In genomic region chr6:25476126-25476525, GRCh38 we compare ENCODE assay signal across 16 cellular contexts.
DNase-seq lines count a peak whose midpoint lies in the region; ATAC-seq, FAIRE-seq and TF ChIP-seq lines count a peak whose summit lies in the region.
"Had no signal": no experiment of that assay in that cellular context is flagged by ENCODE, and none has a peak within 500 bp of the region (broad histone marks: within the 10 kb centered on the region; RNA-seq: fewer than 3 reads in every experiment).

No MANE protein-coding gene starts in this region.

- H3K4me3 ChIP-seq in AG10803 (ENCODE audit: low read length) (no peak overlapping the region), IMR-90 (ENCODE audit: insufficient read depth, low read depth, low read length) (no peak overlapping the region), astrocyte of the cerebellum (ENCODE audit: low read depth, low read length) (no peak overlapping the region), keratinocyte (ENCODE audit: control insufficient read depth in 2 of 3, extremely low read depth in 1 of 3, insufficient read depth in 2 of 3, low read depth in 1 of 3, low read length in 3 of 3) (no peak overlapping the region)
- H3K4me3 ChIP-seq: gastrocnemius medialis, left lung, mucosa of descending colon had no signal

- H3K4me1 ChIP-seq in IMR-90 (ENCODE audit: control insufficient read depth, insufficient read depth, low read length) (no peaks in the 10 kb centered on the region), keratinocyte (ENCODE audit: control insufficient read depth, extremely low read depth, insufficient read depth, low read length) (peaks cover 13% of the 10 kb centered on the region)
- H3K4me1 ChIP-seq: gastrocnemius medialis, left lung had no signal

- dilution Hi-C loops in IMR-90 (cut with HindIII; ENCODE audit: low sequenced_read_pairs, unreplicated experiment) (no loop called here), keratinocyte (cut with MboI; ENCODE audit: extremely low pct_ligation_motif_present, low sequenced_read_pairs) (no loop called here)

- H4K5ac ChIP-seq in IMR-90 (ENCODE audit: low read depth, low read length) = no peak overlapping the region

- no peak overlapping the region for H2BK5ac ChIP-seq in IMR-90 (ENCODE audit: low read depth, low read length, poor library complexity, severe bottlenecking)

- H3K36me3 ChIP-seq in IMR-90 (ENCODE audit: control insufficient read depth, insufficient read depth, low read length) (no peaks in the 10 kb centered on the region), keratinocyte (ENCODE audit: control insufficient read depth in 2 of 2, extremely low read depth in 1 of 2, insufficient read depth in 2 of 2, low read length in 2 of 2) (no peaks in the 10 kb centered on the region)
- H3K36me3 ChIP-seq: gastrocnemius medialis, left lung had no signal

- H3K9me3 ChIP-seq in IMR-90 (ENCODE audit: control insufficient read depth, insufficient read depth, low read length) (no peaks in the 10 kb centered on the region), keratinocyte (ENCODE audit: control insufficient read depth, low read depth, low read length) (no peaks in the 10 kb centered on the region)
- H3K9me3 ChIP-seq in CD4-positive, alpha-beta T cell (ENCODE audit: control insufficient read depth, low read length) = no peaks in the 10 kb centered on the region
- H3K9me3 ChIP-seq: gastrocnemius medialis, left lung, mucosa of descending colon had no signal

- no peak overlapping the region for H2BK15ac ChIP-seq in IMR-90 (ENCODE audit: low read depth, low read length)

- FAIRE-seq in keratinocyte (lab: Jason Lieb, UNC) = peak; percentile 75

- POLR2A ChIA-PET in IMR-90 (lab: Charles Lee; ENCODE audit: unreplicated experiment) = no interaction called here
- POLR2A ChIA-PET in CD4-positive, alpha-beta T cell (lab: Charles Lee) = no interaction called here

- H3K4ac ChIP-seq in IMR-90 (ENCODE audit: low read depth, low read length) = no peak overlapping the region

- BruUV-seq in IMR-90 (replicated peaks; lab: Mats Ljungman, UMichigan) = no TSS peak

- H2AK9ac ChIP-seq in IMR-90 (replicated peaks; ENCODE audit: low read depth, low read length, poor library complexity) = no peak overlapping the region

- no peak for TF ChIP-seq POLR2A in IMR-90 (IDR thresholded peaks at IDR 0.05; ENCODE audit: low read depth, low read length)

- ATAC-seq in IMR-90 (ENCODE audit: low read depth) = no peak
- ATAC-seq in CD4-positive, alpha-beta T cell (ENCODE audit: poor library complexity) = no peak
- no peak for ATAC-seq in GM19035 (IDR thresholded peaks at IDR 0.05; ENCODE audit: unreplicated experiment)
- ATAC-seq in HG03280 (IDR thresholded peaks at IDR 0.05; ENCODE audit: unreplicated experiment) = no peak
- ATAC-seq: gastrocnemius medialis, left lung, mucosa of descending colon, right cardiac atrium had no signal

- peaks cover 29% of the 10 kb centered on the region for H3K36me3 Mint-ChIP-seq in CD4-positive, alpha-beta T cell (ENCODE audit: low read depth)

- peak; percentile 49 for DNase-seq in AG10803 (ENCODE audit: low read depth)
- DNase-seq in IMR-90 = peak; percentile 11
- peak; percentile 40 for DNase-seq in astrocyte of the cerebellum (ENCODE audit: low read depth)
- no peak for DNase-seq in keratinocyte (ENCODE audit: low read depth, low spot score)
- no peak for DNase-seq in CD4-positive, alpha-beta T cell
- no peak for DNase-seq in cardiac septum (ENCODE audit: low spot score)
- DNase-seq: activated naive CD8-positive, alpha-beta T cell treated with anti-CD3 and anti-CD28 coated beads, Interleukin-2, amount 10 ng/mL, durations not matched to agents 7 days and 5 days; activated T-cell treated with anti-CD3 and anti-CD28 coated beads for 4 hours; COR-L47; gastrocnemius medialis; left lung; mucosa of descending colon; NCI-H524 treated with DMSO at 0.1 percent for 48 hours; right cardiac atrium had no signal

- no peak overlapping the region for H3K56ac ChIP-seq in IMR-90 (ENCODE audit: extremely low read depth, insufficient read depth, low read length)

- no peak overlapping the region for H2BK120ac ChIP-seq in IMR-90 (ENCODE audit: low read depth, low read length)

- TF ChIP-seq CTCF in AG10803 (conservative IDR thresholded peaks at IDR 0.05; ENCODE audit: low read length) = no peak
- TF ChIP-seq CTCF in IMR-90 (conservative IDR thresholded peaks at IDR 0.05; ENCODE audit: low read depth, low read length) = no peak
- TF ChIP-seq CTCF in astrocyte of the cerebellum (IDR thresholded peaks at IDR 0.05; ENCODE audit: low read depth, low read length, missing control alignments) = no peak
- no peak for TF ChIP-seq CTCF in keratinocyte (optimal IDR thresholded peaks at IDR 0.05 in 1 of 3, IDR thresholded peaks at IDR 0.05 in 1 of 3, conservative IDR thresholded peaks at IDR 0.05 in 1 of 3; ENCODE audit: extremely low read depth in 1 of 3, insufficient read depth in 2 of 3, low read length in 3 of 3)
- no peak for TF ChIP-seq CTCF in CD4-positive, alpha-beta T cell (IDR thresholded peaks at IDR 0.05)

- H3K4me1 Mint-ChIP-seq in CD4-positive, alpha-beta T cell (ENCODE audit: low read depth) = no peaks in the 10 kb centered on the region
- H3K4me1 Mint-ChIP-seq: activated naive CD8-positive, alpha-beta T cell treated with anti-CD3 and anti-CD28 coated beads, Interleukin-2, amount 10 ng/mL, durations not matched to agents 7 days and 5 days had no signal

- H2BK20ac ChIP-seq in IMR-90 (ENCODE audit: low read depth, low read length) = no peak overlapping the region

- in situ Hi-C loops in IMR-90 (cut with MboI; ENCODE audit: low sequenced_read_pairs) = no loop called here
- in situ Hi-C loops in astrocyte of the cerebellum (cut with HindIII; ENCODE audit: low sequenced_read_pairs) = loop anchor here (25.0 kb wide), 1 partner anchor 214 kb away; no protein-coding TSS in a partner anchor

- H4K20me1 ChIP-seq in IMR-90 (ENCODE audit: insufficient read depth, low read length) (no peaks in the 10 kb centered on the region), keratinocyte (ENCODE audit: control insufficient read depth, extremely low read depth, insufficient read depth, low read length) (no peaks in the 10 kb centered on the region)

- no peak overlapping the region for H4K8ac ChIP-seq in IMR-90 (ENCODE audit: low read depth in 2 of 2, low read length in 2 of 2)

- H3K4me2 ChIP-seq in IMR-90 (ENCODE audit: low read depth, low read length) (no peak overlapping the region), keratinocyte (ENCODE audit: control insufficient read depth, extremely low read depth, insufficient read depth, low read depth, low read length) (no peak overlapping the region)

- WGBS in IMR-90 (ENCODE audit: extremely low coverage in 2 of 2, insufficient read length in 1 of 2), 2 experiments = 82% methylated on average over 2 of the region's 3 CpGs; no CpG with 5 or more reads in 1 of the 2 experiments

- no peak for TF ChIP-seq RAD21 in IMR-90 (IDR thresholded peaks at IDR 0.05; ENCODE audit: low read length)

- no peaks in the 10 kb centered on the region for H3K79me1 ChIP-seq in IMR-90 (ENCODE audit: low read depth in 1 of 2, low read length in 2 of 2)

- no peak overlapping the region for H4K91ac ChIP-seq in IMR-90 (ENCODE audit: insufficient read depth, low read depth, low read length)

- no peak overlapping the region for H2AFZ ChIP-seq in IMR-90 (replicated peaks; ENCODE audit: low read length, poor library complexity)
- H2AFZ ChIP-seq in keratinocyte (ENCODE audit: control insufficient read depth, low read length) = no peak overlapping the region

- no peaks in the 10 kb centered on the region for H3K27me3 ChIP-seq in IMR-90 (ENCODE audit: control insufficient read depth, insufficient read depth, low read length)
- no peaks in the 10 kb centered on the region for H3K27me3 ChIP-seq in keratinocyte (ENCODE audit: control insufficient read depth, extremely low read depth, insufficient read depth, low read length)
- H3K27me3 ChIP-seq in CD4-positive, alpha-beta T cell (ENCODE audit: control insufficient read depth, insufficient read depth, low read length) = no peaks in the 10 kb centered on the region
- H3K27me3 ChIP-seq: gastrocnemius medialis, left lung had no signal

- CTCF ChIA-PET in IMR-90 (lab: Yijun Ruan, JAX) = interaction anchor here (1.0 kb wide), 1 partner anchor 14 kb away, joined by 3 read pairs; no protein-coding TSS in a partner anchor
- CTCF ChIA-PET in CD4-positive, alpha-beta T cell (lab: Charles Lee) = no interaction called here

- H2AK5ac ChIP-seq in IMR-90 (ENCODE audit: low read depth, low read length) = no peak overlapping the region

- no peak overlapping the region for H3K23ac ChIP-seq in IMR-90 (ENCODE audit: low read depth, low read length)

- no peaks in the 10 kb centered on the region for H3K9me3 Mint-ChIP-seq in CD4-positive, alpha-beta T cell
- H3K9me3 Mint-ChIP-seq: activated naive CD8-positive, alpha-beta T cell treated with anti-CD3 and anti-CD28 coated beads, Interleukin-2, amount 10 ng/mL, durations not matched to agents 7 days and 5 days had no signal

- no peak overlapping the region for H3K27ac ChIP-seq in IMR-90 (ENCODE audit: insufficient read depth, low read length)
- H3K27ac ChIP-seq in keratinocyte (ENCODE audit: control insufficient read depth, insufficient read depth, low read length) = no peak overlapping the region
- no peak overlapping the region for H3K27ac ChIP-seq in CD4-positive, alpha-beta T cell (ENCODE audit: low read depth, low read length)
- H3K27ac ChIP-seq: gastrocnemius medialis, left lung had no signal

- H3K9me1 ChIP-seq in IMR-90 (ENCODE audit: insufficient read depth, low read length) (no peaks in the 10 kb centered on the region), keratinocyte (ENCODE audit: control insufficient read depth, extremely low read depth, insufficient read depth, low read length) (no peaks in the 10 kb centered on the region)

- H3K27me3 Mint-ChIP-seq in CD4-positive, alpha-beta T cell = no peaks in the 10 kb centered on the region
- H3K27me3 Mint-ChIP-seq: activated naive CD8-positive, alpha-beta T cell treated with anti-CD3 and anti-CD28 coated beads, Interleukin-2, amount 10 ng/mL, durations not matched to agents 7 days and 5 days had no signal

- H3K14ac ChIP-seq in IMR-90 (replicated peaks; ENCODE audit: low read depth, low read length) = no peak overlapping the region

- H3K9ac ChIP-seq in IMR-90 (ENCODE audit: low read depth, low read length) (no peak overlapping the region), keratinocyte (ENCODE audit: control insufficient read depth, extremely low read depth, insufficient read depth, low read length) (no peak overlapping the region)

- intact Hi-C loops in IMR-90 (cut with micrococcal nuclease) = no loop called here
- intact Hi-C loops in CD4-positive, alpha-beta T cell (cut with DNase I, micrococcal nuclease) = no loop called here
- intact Hi-C loops in cardiac septum (cut with DNase I) = no loop called here

- H3K27ac Mint-ChIP-seq in CD4-positive, alpha-beta T cell = no peak overlapping the region
- H3K27ac Mint-ChIP-seq: activated naive CD8-positive, alpha-beta T cell treated with anti-CD3 and anti-CD28 coated beads, Interleukin-2, amount 10 ng/mL, durations not matched to agents 7 days and 5 days had no signal

- H3K79me2 ChIP-seq in keratinocyte (ENCODE audit: control insufficient read depth, insufficient read depth, low read length) = no peaks in the 10 kb centered on the region

- H3K18ac ChIP-seq in IMR-90 (ENCODE audit: low read depth, low read length) = no peak overlapping the region

- no peak overlapping the region for H3K4me3 Mint-ChIP-seq in CD4-positive, alpha-beta T cell
- H3K4me3 Mint-ChIP-seq: activated naive CD8-positive, alpha-beta T cell treated with anti-CD3 and anti-CD28 coated beads, Interleukin-2, amount 10 ng/mL, durations not matched to agents 7 days and 5 days had no signal

Comparison
In these comparisons a context has a peak if more than half of its experiments do, and no peak if none do; other contexts are left out.
1. DNase-seq: peak in AG10803 (single experiment), IMR-90 (single experiment) and astrocyte of the cerebellum (single experiment); none in keratinocyte (single experiment), CD4-positive, alpha-beta T cell (0 of 10) and cardiac septum (single experiment).